ENCODE assay signal across 28 cellular contexts in genomic region chr7:152501506-152501905, GRCh38.
"Had no signal": no experiment of that assay in that cellular context is flagged by ENCODE, and none has a peak within 500 bp of the region (broad histone marks: within the 10 kb centered on the region; RNA-seq: fewer than 3 reads in every experiment).

No MANE protein-coding gene starts in this region.

- DNase-seq: activated CD4-positive, alpha-beta T cell treated with anti-CD3 and anti-CD28 coated beads, Interleukin-2, amount 10 ng/mL, durations not matched to agents 24 days and 14 days; activated CD4-positive, alpha-beta T cell treated with anti-CD3 and anti-CD28 coated beads, Interleukin-2, amount 50 U/mL, for 48 hours; activated CD4-positive, CD25-positive, alpha-beta regulatory T cell treated with anti-CD3 and anti-CD28 coated beads, Interleukin-2, amount 50 U/mL, for 72 hours; activated CD8-positive, alpha-beta memory T cell treated with anti-CD3 and anti-CD28 coated beads, Interleukin-2, amount 10 ng/mL, durations not matched to agents 7 days and 5 days; activated effector memory CD4-positive, alpha-beta T cell treated with Interleukin-2 at 50 U/mL for 16 hours; activated naive CD4-positive, alpha-beta T cell; activated T-cell treated with anti-CD3 and anti-CD28 coated beads, Interleukin-2, amount 50 U/mL, for 24 hours; central memory CD4-positive, alpha-beta T cell; Kasumi-1; NCI-H1092; NCI-H1417 treated with DMSO at 0.1 percent for 48 hours; NCI-H1694; NCI-H2029; NCI-H345; NCI-H510A; NCI-H526 treated with DMSO at 0.1 percent for 48 hours; NCI-H82; Peyer's patch; SHP77; SW 1271 had no signal

- H3K9me3 Mint-ChIP-seq: activated CD4-positive, alpha-beta T cell treated with anti-CD3 and anti-CD28 coated beads, Interleukin-2, amount 10 ng/mL, durations not matched to agents 24 days and 14 days; activated naive CD4-positive, alpha-beta T cell treated with anti-CD3 and anti-CD28 coated beads, Interleukin-2, amount 50 U/mL, for 24 hours; activated T-cell treated with anti-CD3 and anti-CD28 coated beads, Interleukin-2, amount 50 U/mL, for 24 hours; activated T-helper 1 cell treated with anti-CD3 and anti-CD28 coated beads, Interleukin-12 subunit alpha, Interleukin-12 subunit beta, Interleukin-2, Interleukin-4 antibody, amounts not matched to agents 30 ng/mL and 10 ng/mL and 1 ng/mL, durations not matched to agents 14 hours and 24 hours and 36 hours; T-helper 1 cell treated with Interleukin-12 subunit alpha and Interleukin-12 subunit beta and Interleukin-4 antibody, amounts not matched to agents 30 μg/mL and 1 μg/mL, for 36 hours; WTC11 had no signal

- H3K27ac ChIP-seq: breast epithelium, Peyer's patch, RWPE1, SJSA1 had no signal

- H3K36me3 Mint-ChIP-seq: activated CD8-positive, alpha-beta memory T cell treated with anti-CD3 and anti-CD28 coated beads, Interleukin-2, amount 10 ng/mL, durations not matched to agents 7 days and 5 days; activated naive CD4-positive, alpha-beta T cell treated with anti-CD3 and anti-CD28 coated beads, Interleukin-2, amount 50 U/mL, for 24 hours; WTC11 had no signal

- H3K4me3 ChIP-seq: breast epithelium, Peyer's patch, SJSA1 had no signal

- H3K9me3 ChIP-seq: Peyer's patch, SJSA1 had no signal

- H3K4me1 Mint-ChIP-seq: activated CD4-positive, alpha-beta T cell treated with anti-CD3 and anti-CD28 coated beads, Interleukin-2, amount 10 ng/mL, durations not matched to agents 24 days and 14 days; activated CD8-positive, alpha-beta memory T cell treated with anti-CD3 and anti-CD28 coated beads, Interleukin-2, amount 10 ng/mL, durations not matched to agents 7 days and 5 days; activated naive CD4-positive, alpha-beta T cell treated with anti-CD3 and anti-CD28 coated beads, Interleukin-2, amount 50 U/mL, for 24 hours had no signal

- H3K36me3 ChIP-seq: breast epithelium, Peyer's patch, SJSA1 had no signal

- H3K4me1 ChIP-seq: breast epithelium, Peyer's patch, SJSA1 had no signal

- H3K4me3 Mint-ChIP-seq: activated CD4-positive, alpha-beta T cell treated with anti-CD3 and anti-CD28 coated beads, Interleukin-2, amount 10 ng/mL, durations not matched to agents 24 days and 14 days; activated CD8-positive, alpha-beta memory T cell treated with anti-CD3 and anti-CD28 coated beads, Interleukin-2, amount 10 ng/mL, durations not matched to agents 7 days and 5 days; activated naive CD4-positive, alpha-beta T cell treated with anti-CD3 and anti-CD28 coated beads, Interleukin-2, amount 50 U/mL, for 24 hours; activated T-cell treated with anti-CD3 and anti-CD28 coated beads, Interleukin-2, amount 50 U/mL, for 24 hours; activated T-helper 1 cell treated with anti-CD3 and anti-CD28 coated beads, Interleukin-12 subunit alpha, Interleukin-12 subunit beta, Interleukin-2, Interleukin-4 antibody, amounts not matched to agents 30 ng/mL and 10 ng/mL and 1 ng/mL, durations not matched to agents 14 hours and 24 hours and 36 hours; T-helper 1 cell treated with Interleukin-12 subunit alpha and Interleukin-12 subunit beta and Interleukin-4 antibody, amounts not matched to agents 30 μg/mL and 1 μg/mL, for 36 hours; WTC11 had no signal

- ATAC-seq: activated CD8-positive, alpha-beta memory T cell treated with anti-CD3 and anti-CD28 coated beads, Interleukin-2, amount 10 ng/mL, durations not matched to agents 7 days and 5 days; SK-N-SH treated with all-trans-retinoic acid at 6 μM for 48 hours; WTC11 had no signal

- H3K27me3 ChIP-seq: breast epithelium, Peyer's patch, SJSA1 had no signal

- H3K27ac Mint-ChIP-seq: activated CD4-positive, alpha-beta T cell treated with anti-CD3 and anti-CD28 coated beads, Interleukin-2, amount 10 ng/mL, durations not matched to agents 24 days and 14 days; activated CD8-positive, alpha-beta memory T cell treated with anti-CD3 and anti-CD28 coated beads, Interleukin-2, amount 10 ng/mL, durations not matched to agents 7 days and 5 days; activated naive CD4-positive, alpha-beta T cell treated with anti-CD3 and anti-CD28 coated beads, Interleukin-2, amount 50 U/mL, for 24 hours; activated T-cell treated with anti-CD3 and anti-CD28 coated beads, Interleukin-2, amount 50 U/mL, for 24 hours; activated T-helper 1 cell treated with anti-CD3 and anti-CD28 coated beads, Interleukin-12 subunit alpha, Interleukin-12 subunit beta, Interleukin-2, Interleukin-4 antibody, amounts not matched to agents 30 ng/mL and 10 ng/mL and 1 ng/mL, durations not matched to agents 14 hours and 24 hours and 36 hours; T-helper 1 cell treated with Interleukin-12 subunit alpha and Interleukin-12 subunit beta and Interleukin-4 antibody, amounts not matched to agents 30 μg/mL and 1 μg/mL, for 36 hours; WTC11 had no signal

- H3K27me3 Mint-ChIP-seq: activated CD4-positive, alpha-beta T cell treated with anti-CD3 and anti-CD28 coated beads, Interleukin-2, amount 10 ng/mL, durations not matched to agents 24 days and 14 days; activated CD8-positive, alpha-beta memory T cell treated with anti-CD3 and anti-CD28 coated beads, Interleukin-2, amount 10 ng/mL, durations not matched to agents 7 days and 5 days; activated naive CD4-positive, alpha-beta T cell treated with anti-CD3 and anti-CD28 coated beads, Interleukin-2, amount 50 U/mL, for 24 hours; activated T-cell treated with anti-CD3 and anti-CD28 coated beads, Interleukin-2, amount 50 U/mL, for 24 hours had no signal
